In genomic region chr3:160574636-160575035, GRCh38 we compare ENCODE assay signal across 28 cellular contexts.
"Had no signal": no experiment of that assay in that cellular context is flagged by ENCODE, and none has a peak within 500 bp of the region (broad histone marks: within the 10 kb centered on the region; RNA-seq: fewer than 3 reads in every experiment).

No MANE protein-coding gene starts in this region.

- FAIRE-seq: colon, endometrium, endothelial cell of umbilical vein, frontal cortex had no signal

- H3K4me3 ChIP-seq: colonic mucosa, coronary artery, dorsolateral prefrontal cortex, esophagus muscularis mucosa, esophagus squamous epithelium, gastrocnemius medialis, gastroesophageal sphincter, heart left ventricle, heart right ventricle had no signal

- H3K27ac Mint-ChIP-seq: dendritic cell treated with granulocyte-macrophage colony-stimulating factor and Interleukin-4, amounts not matched to agents 40 ng/mL and 50 ng/mL, for 4 days; effector memory CD8-positive, alpha-beta T cell had no signal

- H3K27ac ChIP-seq: colonic mucosa, coronary artery, dorsolateral prefrontal cortex, epithelial cell of prostate, esophagus muscularis mucosa, esophagus squamous epithelium, foreskin keratinocyte, gastrocnemius medialis, gastroesophageal sphincter, heart left ventricle, heart right ventricle had no signal

- DNase-seq: colonic mucosa; cortex of kidney; dermis blood vessel endothelial cell; dorsolateral prefrontal cortex; effector CD4-positive, alpha-beta T cell; effector CD8-positive, alpha-beta T cell; effector memory CD4-positive, alpha-beta T cell; effector memory CD8-positive, alpha-beta T cell; erythroblast; esophagus squamous epithelium; foreskin fibroblast; foreskin keratinocyte; foreskin melanocyte; gastrocnemius medialis; glutamatergic neuron; head of caudate nucleus; heart right ventricle had no signal

- H3K9me3 ChIP-seq: colonic mucosa, esophagus muscularis mucosa, esophagus squamous epithelium, gastrocnemius medialis, gastroesophageal sphincter, heart left ventricle, heart right ventricle had no signal

- H3K4me1 ChIP-seq: colonic mucosa, esophagus muscularis mucosa, esophagus squamous epithelium, foreskin keratinocyte, gastroesophageal sphincter had no signal

- H3K27me3 ChIP-seq: colonic mucosa, esophagus muscularis mucosa, esophagus squamous epithelium, foreskin keratinocyte, gastrocnemius medialis, gastroesophageal sphincter, heart left ventricle, heart right ventricle had no signal

- H3K36me3 ChIP-seq: colonic mucosa, esophagus muscularis mucosa, esophagus squamous epithelium, gastrocnemius medialis, gastroesophageal sphincter, heart left ventricle, heart right ventricle had no signal

- H3K27me3 Mint-ChIP-seq: dendritic cell treated with granulocyte-macrophage colony-stimulating factor and Interleukin-4, amounts not matched to agents 40 ng/mL and 50 ng/mL, for 4 days had no signal

- H3K4me3 Mint-ChIP-seq: dendritic cell treated with granulocyte-macrophage colony-stimulating factor and Interleukin-4, amounts not matched to agents 40 ng/mL and 50 ng/mL, for 4 days; effector memory CD8-positive, alpha-beta T cell had no signal

- H3K9me3 Mint-ChIP-seq: effector memory CD8-positive, alpha-beta T cell had no signal

- ATAC-seq: effector memory CD8-positive, alpha-beta T cell; esophagus mucosa; foreskin keratinocyte; gastrocnemius medialis; gastroesophageal sphincter; heart left ventricle; heart right ventricle had no signal
